Comparison of ENCODE assay signal across 12 cellular contexts in the genomic region with DNA sequence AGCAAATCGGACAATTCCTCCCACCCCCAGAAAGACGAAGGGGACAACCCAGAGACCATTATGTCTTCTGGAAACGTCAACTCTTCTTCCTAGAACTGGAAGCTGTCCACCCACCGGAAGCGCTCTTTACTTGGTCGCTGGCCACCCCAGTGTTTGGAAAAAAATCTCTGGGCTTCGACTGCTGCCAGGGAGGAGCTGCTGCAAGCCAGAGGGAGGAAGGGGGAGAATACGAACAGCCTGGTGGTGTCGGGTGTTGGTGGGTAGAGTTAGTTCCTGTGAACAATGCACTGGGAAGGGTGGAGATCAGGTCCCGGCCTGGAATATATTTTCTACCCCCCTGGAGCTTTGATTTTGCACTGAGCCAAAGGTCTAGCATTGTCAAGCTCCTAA. TPM values are rescaled to one million over a fixed set of nuclear protein-coding genes. Genes with fewer than 3 reads are reported as not detected.
DNase-seq lines count a peak whose midpoint lies in the region; ATAC-seq and TF ChIP-seq lines count a peak whose summit lies in the region.
"Had no signal": no experiment of that assay in that cellular context is flagged by ENCODE, and none has a peak within 500 bp of the region (broad histone marks: within the 10 kb centered on the region; RNA-seq: fewer than 3 reads in every experiment).

No MANE protein-coding gene starts in this region.

- no peak for DNase-seq in left ventricle myocardium inferior
- no peak for DNase-seq in Right ventricle myocardium superior
- DNase-seq in GM19238 (ENCODE audit: insufficient read length, low spot score) = no peak
- DNase-seq in SHP77 (lab: John Stamatoyannopoulos, UW) = no peak
- DNase-seq in ureter (ENCODE audit: low spot score) = no peak
- DNase-seq: H9; NCI-H1694 treated with DMSO at 0.1 percent for 48 hours; stimulated activated CD4-positive, alpha-beta T cell treated with anti-CD3 and anti-CD28 coated beads, Interleukin-4, amount 100 ng/mL, for 4 hours had no signal

- no peaks in the 10 kb centered on the region for H3K9me3 ChIP-seq in left ventricle myocardium inferior (replicated peaks)
- H3K9me3 ChIP-seq in mononuclear cell (ENCODE audit: low read depth, low read length) = no peaks in the 10 kb centered on the region

- H3K36me3 ChIP-seq in left ventricle myocardium inferior = peaks cover 11% of the 10 kb centered on the region

- H3K27me3 ChIP-seq in left ventricle myocardium inferior (ENCODE audit: low read depth) = no peaks in the 10 kb centered on the region
- H3K27me3 ChIP-seq in mononuclear cell (ENCODE audit: insufficient read depth, low read length) = peaks cover 5% of the 10 kb centered on the region

- TF ChIP-seq CTCF in left ventricle myocardium inferior (IDR thresholded peaks at IDR 0.05; ENCODE audit: borderline replicate concordance) = no peak
- no peak for TF ChIP-seq CTCF in brain (conservative IDR thresholded peaks at IDR 0.05)

- H3K4me3 Mint-ChIP-seq in brain = peak overlapping the region in 3 of 5 experiments; percentile 89 to 94 (median 92)
- H3K4me3 Mint-ChIP-seq: H9 had no signal

- H3K27ac Mint-ChIP-seq in brain = peak overlapping the region in 1 of 5 experiments; percentile 13
- H3K27ac Mint-ChIP-seq: H9 had no signal

- peak overlapping the region; percentile 83 for H3K4me3 ChIP-seq in left ventricle myocardium inferior
- peak overlapping the region; percentile 93 for H3K4me3 ChIP-seq in mononuclear cell (ENCODE audit: low read length)

- H3K27me3 Mint-ChIP-seq in brain = peaks cover 19% of the 10 kb centered on the region

- no peaks in the 10 kb centered on the region for H3K9me3 Mint-ChIP-seq in brain
- H3K9me3 Mint-ChIP-seq: H9 had no signal

- peaks cover 72% of the 10 kb centered on the region for H3K4me1 ChIP-seq in left ventricle myocardium inferior
- H3K4me1 ChIP-seq in mononuclear cell (ENCODE audit: insufficient read depth, low read length) = peaks cover 51% of the 10 kb centered on the region

- peaks cover 45% of the 10 kb centered on the region for H3K4me1 Mint-ChIP-seq in brain

- peak overlapping the region; percentile 98 for H3K27ac ChIP-seq in left ventricle myocardium inferior (replicated peaks)

- intact Hi-C loops in left ventricle myocardium inferior (cut with micrococcal nuclease) = no loop called here
- intact Hi-C loops in Right ventricle myocardium superior (cut with DNase I) = no loop called here

- ATAC-seq in Right ventricle myocardium superior (ENCODE audit: poor library complexity) (no peak), HG03432 (IDR thresholded peaks at IDR 0.05; ENCODE audit: unreplicated experiment) (no peak)
- ATAC-seq: SK-N-SH treated with all-trans-retinoic acid at 6 μM for 48 hours had no signal

- peaks cover 11% of the 10 kb centered on the region for H3K36me3 Mint-ChIP-seq in brain

RNA-seq across cellular contexts. Expression of a gene that starts 3.2 kb away (rescaled TPM):
- total RNA-seq in left ventricle myocardium inferior (54.9 TPM), Right ventricle myocardium superior (50.9 TPM), mononuclear cell (247 TPM), ureter (38.7 TPM)
- 27.3 TPM for polyA plus RNA-seq in brain (ENCODE audit: insufficient read depth, low read depth, low replicate concordance)
